19 cellular contexts compared by ENCODE assay signal in the genomic region with DNA sequence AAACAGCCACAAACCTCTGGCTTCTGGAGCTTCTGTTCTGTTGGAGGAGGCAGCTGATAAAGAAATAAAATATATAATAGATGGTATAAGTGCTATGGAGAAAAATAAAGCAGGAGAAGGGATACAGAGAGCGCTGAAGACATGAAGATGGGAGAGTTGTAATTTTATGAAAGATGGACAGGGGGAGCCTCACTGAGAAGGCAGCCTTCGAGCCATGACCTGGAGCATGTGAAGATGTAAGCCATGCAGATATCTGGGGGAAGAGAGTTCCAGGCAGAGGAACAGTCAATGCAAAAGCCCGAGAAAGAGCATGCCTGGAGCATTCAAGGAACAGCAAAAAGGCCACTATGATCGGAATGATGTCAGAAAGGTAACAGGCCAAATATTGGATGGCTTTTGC.
DNase-seq lines count a peak whose midpoint lies in the region; ATAC-seq and TF ChIP-seq lines count a peak whose summit lies in the region.
"Had no signal": no experiment of that assay in that cellular context is flagged by ENCODE, and none has a peak within 500 bp of the region (broad histone marks: within the 10 kb centered on the region; RNA-seq: fewer than 3 reads in every experiment).

No MANE protein-coding gene starts in this region.

- BruUV-seq in PC-3 (replicated peaks; lab: Mats Ljungman, UMichigan), result no TSS peak

- H3K9me3 ChIP-seq in cardiac muscle cell (ENCODE audit: low read depth), result no peaks in the 10 kb centered on the region
- H3K9me3 ChIP-seq in right atrium auricular region, result no peaks in the 10 kb centered on the region
- H3K9me3 ChIP-seq in PC-3 (ENCODE audit: low read length), result no peaks in the 10 kb centered on the region
- H3K9me3 ChIP-seq: ascending aorta, neutrophil had no signal

- no peaks in the 10 kb centered on the region for H3K9me2 ChIP-seq in PC-3 (replicated peaks; ENCODE audit: low read length)

- DNase-seq in cardiac muscle cell (ENCODE audit: low read depth in 1 of 2, low spot score in 1 of 2) (peak in 1 of 2 donors; percentile 11), right atrium auricular region (ENCODE audit: low spot score) (no peak), PC-3 (peak; percentile 5), fibroblast of villous mesenchyme (ENCODE audit: low read depth) (no peak), T-helper 9 cell (no peak)
- DNase-seq: ACHN; activated CD8-positive, alpha-beta memory T cell treated with anti-CD3 and anti-CD28 coated beads for 24 hours; activated effector memory CD4-positive, alpha-beta T cell treated with anti-CD3 and anti-CD28 coated beads, Interleukin-2, amount 50 U/mL, for 16 hours; dermis blood vessel endothelial cell; NCI-H1436 treated with DMSO at 0.1 percent for 48 hours; NCI-H345; stimulated activated naive CD4-positive, alpha-beta T cell treated with Interleukin-2 at 50 U/mL for 16 hours had no signal

- no peak overlapping the region for H3K4me3 ChIP-seq in cardiac muscle cell
- no peak overlapping the region for H3K4me3 ChIP-seq in right atrium auricular region
- no peak overlapping the region for H3K4me3 ChIP-seq in PC-3 (ENCODE audit: low read length)
- no peak overlapping the region for H3K4me3 ChIP-seq in fibroblast of villous mesenchyme (ENCODE audit: low read depth, low read length)
- H3K4me3 ChIP-seq: ascending aorta, SK-N-MC, skin epidermis had no signal

- H3K79me2 ChIP-seq in PC-3 (ENCODE audit: low read length), result no peaks in the 10 kb centered on the region

- H3K4me1 ChIP-seq in cardiac muscle cell (ENCODE audit: low read depth) (peaks cover 8% of the 10 kb centered on the region), right atrium auricular region (no peaks in the 10 kb centered on the region), PC-3 (ENCODE audit: insufficient read depth, low read length) (no peaks in the 10 kb centered on the region)
- H3K4me1 ChIP-seq: ascending aorta had no signal

- no peak overlapping the region for H2AFZ ChIP-seq in PC-3 (ENCODE audit: low read length)

- TF ChIP-seq CTCF in cardiac muscle cell (IDR thresholded peaks at IDR 0.05; ENCODE audit: low read depth, low read length) (peak; percentile 18), right atrium auricular region (IDR thresholded peaks at IDR 0.05) (no peak), PC-3 (conservative IDR thresholded peaks at IDR 0.05; ENCODE audit: low read depth, low read length) (peak; percentile 32; the same call in 1 of the 2 replicates), fibroblast of villous mesenchyme (IDR thresholded peaks at IDR 0.05; ENCODE audit: insufficient read depth, low read depth, low read length) (peak; percentile 5)

- H3K27ac ChIP-seq in cardiac muscle cell, result no peak overlapping the region
- no peak overlapping the region for H3K27ac ChIP-seq in right atrium auricular region
- no peak overlapping the region for H3K27ac ChIP-seq in PC-3 (ENCODE audit: low read length)
- H3K27ac ChIP-seq: ascending aorta, neutrophil, SK-N-MC, skin epidermis had no signal

- intact Hi-C loops in PC-3 (cut with micrococcal nuclease), result no loop called here

- no peaks in the 10 kb centered on the region for H4K20me1 ChIP-seq in PC-3 (ENCODE audit: low read length)

- H3K36me3 ChIP-seq in cardiac muscle cell, result no peaks in the 10 kb centered on the region
- H3K36me3 ChIP-seq in right atrium auricular region, result no peaks in the 10 kb centered on the region
- no peaks in the 10 kb centered on the region for H3K36me3 ChIP-seq in PC-3 (ENCODE audit: low read depth, low read length)
- H3K36me3 ChIP-seq: ascending aorta, neutrophil had no signal

- POLR2A ChIA-PET in PC-3 (lab: Charles Lee; ENCODE audit: unreplicated experiment), result no interaction called here

- H3F3A ChIP-seq in PC-3 (ENCODE audit: low read length, unreplicated experiment), result no peaks in the 10 kb centered on the region

- H3K27me3 ChIP-seq in cardiac muscle cell (no peaks in the 10 kb centered on the region), right atrium auricular region (no peaks in the 10 kb centered on the region), PC-3 (ENCODE audit: low read length) (no peaks in the 10 kb centered on the region)
- H3K27me3 ChIP-seq: ascending aorta, neutrophil had no signal

- H3K9ac ChIP-seq in PC-3 (ENCODE audit: low read length), result no peak overlapping the region

- no peak overlapping the region for H3K4me2 ChIP-seq in PC-3 (ENCODE audit: low read length)

- CTCF ChIA-PET in PC-3 (lab: Charles Lee), result no interaction called here

- ATAC-seq in PC-3 (no peak), HG03039 (IDR thresholded peaks at IDR 0.05; ENCODE audit: unreplicated experiment) (no peak), HG03159 (IDR thresholded peaks at IDR 0.05; ENCODE audit: unreplicated experiment) (no peak), HG03196 (IDR thresholded peaks at IDR 0.05; ENCODE audit: unreplicated experiment) (no peak)

Comparison
In these comparisons a context has a peak if more than half of its experiments do, and no peak if none do; other contexts are left out.
1. CTCF ChIP-seq: peak in cardiac muscle cell (single experiment), PC-3 (single experiment) and fibroblast of villous mesenchyme (single experiment); none in right atrium auricular region (0 of 2).